In the genomic region with DNA sequence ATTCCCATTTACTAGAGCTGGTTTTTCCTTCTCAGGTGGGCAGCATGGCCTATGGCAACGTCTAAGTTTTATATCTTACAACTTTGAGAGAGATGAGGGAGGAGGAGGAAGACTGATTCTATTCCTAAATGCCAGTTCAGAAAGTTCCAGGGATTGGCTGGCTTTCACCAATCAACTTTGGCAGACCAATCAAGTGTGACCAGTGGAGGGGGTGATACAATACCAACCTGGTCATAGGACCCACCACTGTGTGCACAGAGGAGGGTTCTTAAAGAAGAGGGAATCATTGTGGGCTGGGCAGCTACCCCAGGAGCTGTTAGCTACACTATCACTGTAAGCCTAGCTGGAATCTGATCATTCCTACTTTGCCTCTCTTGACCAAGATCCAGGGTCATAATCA, we compare ENCODE assay signal across 17 cellular contexts. TPM values are rescaled to one million over a fixed set of nuclear protein-coding genes. Genes with fewer than 3 reads are reported as not detected.
DNase-seq lines count a peak whose midpoint lies in the region; ATAC-seq and TF ChIP-seq lines count a peak whose summit lies in the region.
"Had no signal": no experiment of that assay in that cellular context is flagged by ENCODE, and none has a peak within 500 bp of the region (broad histone marks: within the 10 kb centered on the region; RNA-seq: fewer than 3 reads in every experiment).

No MANE protein-coding gene starts in this region.

- no peak for DNase-seq in GM23248
- DNase-seq in MG63 = peak; percentile 49
- DNase-seq in caudate nucleus (lab: John Stamatoyannopoulos, UW) = no peak
- no peak for DNase-seq in osteocyte (ENCODE audit: extremely low spot score, unreplicated experiment)
- DNase-seq in NCI-H146 (lab: John Stamatoyannopoulos, UW) = no peak
- DNase-seq in NCI-H510A (lab: John Stamatoyannopoulos, UW) = no peak
- DNase-seq: CD8-positive, alpha-beta memory T cell; erythroblast; immature natural killer cell; Kasumi-1; stimulated activated naive B cell treated with anti-CD40 and anti-IgM and Interleukin-4, amounts not matched to agents 10 μg/mL and 1 μg/mL and 100 μg/mL, for 72 hours; T-helper 9 cell had no signal

- peak overlapping the region; percentile 99 for H3K27ac ChIP-seq in GM23248
- peak overlapping the region; percentile 28 for H3K27ac ChIP-seq in caudate nucleus (ENCODE audit: low read depth, low read length)

- no peaks in the 10 kb centered on the region for H3K27me3 ChIP-seq in GM23248 (replicated peaks; ENCODE audit: insufficient read depth)
- H3K27me3 ChIP-seq in MG63 = no peaks in the 10 kb centered on the region

- H3K9me2 ChIP-seq in GM23248 (ENCODE audit: insufficient read depth) = no peaks in the 10 kb centered on the region

- H3K9ac ChIP-seq in GM23248 = peak overlapping the region; percentile 85

- in situ Hi-C loops in GM23248 (cut with MboI) = no loop called here

- H3K27ac Mint-ChIP-seq in osteocyte (ENCODE audit: unreplicated experiment) = peak overlapping the region; percentile 85
- H3K27ac Mint-ChIP-seq: CD8-positive, alpha-beta memory T cell; immature natural killer cell; stimulated activated naive B cell treated with anti-CD40 and anti-IgM and Interleukin-4, amounts not matched to agents 10 μg/mL and 1 μg/mL and 100 μg/mL, for 72 hours had no signal

- H3K36me3 ChIP-seq in GM23248 (ENCODE audit: low read depth) = no peaks in the 10 kb centered on the region
- H3K36me3 ChIP-seq in MG63 = no peaks in the 10 kb centered on the region

- ATAC-seq in HG02852 (IDR thresholded peaks at IDR 0.05; ENCODE audit: unreplicated experiment) (no peak), GM18505 (IDR thresholded peaks at IDR 0.05; ENCODE audit: unreplicated experiment) (no peak)

- peaks cover 27% of the 10 kb centered on the region for H3K4me1 Mint-ChIP-seq in osteocyte (ENCODE audit: unreplicated experiment)

- WGBS in GM23248 (ENCODE audit: low coverage in 1 of 2, low lambda C conversion rate in 2 of 2, missing lambda C conversion rate in 2 of 2), 2 experiments = 0% methylated on average over 1 of the region's 1 CpG

- TF ChIP-seq CTCF in osteocyte (IDR thresholded peaks at IDR 0.05) = no peak

- peak overlapping the region; percentile 52 for H2AFZ ChIP-seq in GM23248

- no peaks in the 10 kb centered on the region for H3K79me2 ChIP-seq in GM23248 (ENCODE audit: insufficient read depth)

- H3K9me3 Mint-ChIP-seq in osteocyte (ENCODE audit: unreplicated experiment) = no peaks in the 10 kb centered on the region
- H3K9me3 Mint-ChIP-seq: CD8-positive, alpha-beta memory T cell; immature natural killer cell; stimulated activated naive B cell treated with anti-CD40 and anti-IgM and Interleukin-4, amounts not matched to agents 10 μg/mL and 1 μg/mL and 100 μg/mL, for 72 hours had no signal

- H3K4me1 ChIP-seq in GM23248 (ENCODE audit: insufficient read depth) = peaks cover 44% of the 10 kb centered on the region

- peaks cover 49% of the 10 kb centered on the region for H3F3A ChIP-seq in GM23248 (ENCODE audit: insufficient read depth)

- no peaks in the 10 kb centered on the region for H4K20me1 ChIP-seq in GM23248 (ENCODE audit: insufficient read depth)

- H3K4me3 ChIP-seq in GM23248 = peak overlapping the region; percentile 50
- H3K4me3 ChIP-seq in MG63 = no peak overlapping the region

- H3K4me2 ChIP-seq in GM23248 (ENCODE audit: unreplicated experiment) = peak overlapping the region; percentile 75

- no peak overlapping the region for H3K4me3 Mint-ChIP-seq in osteocyte (ENCODE audit: unreplicated experiment)
- H3K4me3 Mint-ChIP-seq: CD8-positive, alpha-beta memory T cell; immature natural killer cell; stimulated activated naive B cell treated with anti-CD40 and anti-IgM and Interleukin-4, amounts not matched to agents 10 μg/mL and 1 μg/mL and 100 μg/mL, for 72 hours had no signal

- no peaks in the 10 kb centered on the region for H3K36me3 Mint-ChIP-seq in osteocyte (ENCODE audit: unreplicated experiment)
- H3K36me3 Mint-ChIP-seq: CD8-positive, alpha-beta memory T cell; immature natural killer cell; stimulated activated naive B cell treated with anti-CD40 and anti-IgM and Interleukin-4, amounts not matched to agents 10 μg/mL and 1 μg/mL and 100 μg/mL, for 72 hours had no signal

- TF ChIP-seq POLR2A in GM18505 (IDR thresholded peaks at IDR 0.05; ENCODE audit: borderline replicate concordance, extremely low read depth, insufficient read depth, insufficient read length) = no peak

- no peaks in the 10 kb centered on the region for H3K9me3 ChIP-seq in GM23248 (ENCODE audit: low read depth)
- no peaks in the 10 kb centered on the region for H3K9me3 ChIP-seq in MG63

- no peaks in the 10 kb centered on the region for H3K27me3 Mint-ChIP-seq in osteocyte (ENCODE audit: unreplicated experiment)
- H3K27me3 Mint-ChIP-seq: CD8-positive, alpha-beta memory T cell had no signal

RNA-seq across cellular contexts. Expression of gene DIXDC1, which starts 8.1 kb away (rescaled TPM):
- total RNA-seq in GM23248 (2014; rRNA removed; shearing (Covaris generic)) = 22.7 and 22.9 TPM in 2 replicates
- polyA plus RNA-seq in GM23248 (2016; fragmentation: Nextera tagmentation; extraction: Ambion mirVana) = 10.4 and 10.8 TPM in 2 replicates
- total RNA-seq in MG63 (2014; rRNA removed; shearing (Covaris generic); ENCODE audit: low replicate concordance) = 5.2 and 7.0 TPM in 2 replicates
- 9.7 and 10.6 TPM in 2 replicates for total RNA-seq in osteocyte
- polyA plus RNA-seq: immature natural killer cell had no signal

RNA-seq across cellular contexts. Expression of gene C11orf52, which starts 26.5 kb away (rescaled TPM):
- 2.1 and 3.5 TPM in 2 replicates for total RNA-seq in GM23248 (2014; rRNA removed; shearing (Covaris generic))
- 0.78 and 1.2 TPM in 2 replicates for polyA plus RNA-seq in GM23248 (2016; fragmentation: Nextera tagmentation; extraction: Ambion mirVana)
- not detected in 2 replicates for total RNA-seq in MG63 (2014; rRNA removed; shearing (Covaris generic); ENCODE audit: low replicate concordance)
- total RNA-seq in osteocyte = 0.42 and 0.62 TPM in 2 replicates
- total RNA-seq: activated CD8-positive, alpha-beta memory T cell treated with anti-CD3 and anti-CD28 coated beads for 36 hours; CD8-positive, alpha-beta memory T cell; OCI-LY7 had no signal
- polyA plus RNA-seq: CD8-positive, alpha-beta memory T cell; immature natural killer cell had no signal

RNA-seq across cellular contexts. Expression of gene HSPB2, which starts 32.7 kb away (rescaled TPM):
- total RNA-seq in GM23248 (2014; rRNA removed; shearing (Covaris generic)) = 0.38 and 1.2 TPM in 2 replicates
- 7.5 and 8.4 TPM in 2 replicates for polyA plus RNA-seq in GM23248 (2016; fragmentation: Nextera tagmentation; extraction: Ambion mirVana)
- 3.8 TPM in 1 of 2 replicates, not detected in the other for total RNA-seq in MG63 (2014; rRNA removed; shearing (Covaris generic); ENCODE audit: low replicate concordance)
- total RNA-seq in osteocyte = 0.34 TPM in 1 of 2 replicates, not detected in the other
- total RNA-seq: activated CD8-positive, alpha-beta memory T cell treated with anti-CD3 and anti-CD28 coated beads for 36 hours; bronchial epithelial cell; CD8-positive, alpha-beta memory T cell; OCI-LY7 had no signal
- polyA plus RNA-seq: CD8-positive, alpha-beta memory T cell; immature natural killer cell had no signal

RNA-seq across cellular contexts. Expression of gene CRYAB, which starts 33.6 kb away (rescaled TPM):
- total RNA-seq in GM23248 (2014; rRNA removed; shearing (Covaris generic)) = 91.0 and 104 TPM in 2 replicates
- polyA plus RNA-seq in GM23248 (2016; fragmentation: Nextera tagmentation; extraction: Ambion mirVana) = 454 and 455 TPM in 2 replicates
- total RNA-seq in MG63 (2014; rRNA removed; shearing (Covaris generic); ENCODE audit: low replicate concordance) = 0.67 and 15.7 TPM in 2 replicates
- 35.5 and 42.3 TPM in 2 replicates for total RNA-seq in osteocyte
- total RNA-seq: activated CD8-positive, alpha-beta memory T cell treated with anti-CD3 and anti-CD28 coated beads for 36 hours; bronchial epithelial cell; CD8-positive, alpha-beta memory T cell; OCI-LY7 had no signal
- polyA plus RNA-seq: CD8-positive, alpha-beta memory T cell; immature natural killer cell had no signal
